Comparison of ENCODE assay signal across 11 cellular contexts in the genomic region with DNA sequence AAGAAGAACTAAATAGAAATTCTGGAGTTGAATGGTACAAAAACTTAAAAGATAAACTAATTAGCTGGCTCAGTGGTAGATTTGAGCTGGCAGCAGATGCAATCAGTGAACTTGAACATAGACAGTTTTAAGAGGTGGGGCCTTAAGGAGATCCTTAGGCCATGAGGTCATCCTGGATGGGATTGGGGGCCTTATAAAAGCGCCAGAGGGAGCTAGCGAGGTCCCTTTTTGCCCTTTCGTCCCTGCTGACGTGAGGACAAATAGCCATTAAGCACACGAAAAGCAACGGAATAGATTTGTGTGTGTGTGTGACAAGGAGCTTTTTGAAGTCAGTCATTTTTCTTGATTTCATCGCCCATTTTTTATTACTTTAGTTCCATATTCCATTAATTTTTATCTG.
A peak's percentile ranks its signal among the peaks of the same experiment; 100 is the strongest.
DNase-seq lines count a peak whose midpoint lies in the region; ATAC-seq and TF ChIP-seq lines count a peak whose summit lies in the region.
"Had no signal": no experiment of that assay in that cellular context is flagged by ENCODE, and none has a peak within 500 bp of the region (broad histone marks: within the 10 kb centered on the region; RNA-seq: fewer than 3 reads in every experiment).

No MANE protein-coding gene starts in this region.

- H3K4me3 Mint-ChIP-seq in neural progenitor cell = no peak overlapping the region
- H3K4me3 Mint-ChIP-seq: T-cell had no signal

- H3K27me3 Mint-ChIP-seq in neural progenitor cell (ENCODE audit: insufficient read depth, low read depth) = peaks cover 3% of the 10 kb centered on the region
- H3K27me3 Mint-ChIP-seq: T-cell had no signal

- H3K9me3 Mint-ChIP-seq in neural progenitor cell = peaks cover 4% of the 10 kb centered on the region
- H3K9me3 Mint-ChIP-seq: T-cell had no signal

- H3K79me2 ChIP-seq in GM23248 (ENCODE audit: insufficient read depth) = no peaks in the 10 kb centered on the region
- no peaks in the 10 kb centered on the region for H3K79me2 ChIP-seq in neural progenitor cell (ENCODE audit: low read depth)

- peak overlapping the region; percentile 47 for H3K4me2 ChIP-seq in GM23248 (ENCODE audit: unreplicated experiment)
- H3K4me2 ChIP-seq in neural progenitor cell = no peak overlapping the region

- no peaks in the 10 kb centered on the region for H3K36me3 Mint-ChIP-seq in neural progenitor cell
- H3K36me3 Mint-ChIP-seq: T-cell had no signal

- H3K9ac ChIP-seq in GM23248 (peak overlapping the region; percentile 38), neural progenitor cell (no peak overlapping the region)

- ATAC-seq in GM19452 (IDR thresholded peaks at IDR 0.05; ENCODE audit: unreplicated experiment) = no peak
- no peak for ATAC-seq in HG02884 (IDR thresholded peaks at IDR 0.05; ENCODE audit: unreplicated experiment)
- ATAC-seq: lower lobe of right lung had no signal

- H2AFZ ChIP-seq in GM23248 = no peak overlapping the region
- H2AFZ ChIP-seq in neural progenitor cell (replicated peaks) = no peak overlapping the region

- H3K27me3 ChIP-seq in GM23248 (replicated peaks; ENCODE audit: insufficient read depth) (no peaks in the 10 kb centered on the region), neural progenitor cell (no peaks in the 10 kb centered on the region)

- no peaks in the 10 kb centered on the region for H3K9me3 ChIP-seq in GM23248 (ENCODE audit: low read depth)
- no peaks in the 10 kb centered on the region for H3K9me3 ChIP-seq in neural progenitor cell (ENCODE audit: low read depth)
- H3K9me3 ChIP-seq: lower lobe of right lung, thoracic aorta had no signal

- DNase-seq in GM23248 = peak; percentile 70
- DNase-seq in NAMALWA (ENCODE audit: low spot score) = peak; percentile 27
- peak; percentile 39 for DNase-seq in fibroblast of gingiva (ENCODE audit: low read depth)
- peak; percentile 70 for DNase-seq in neural progenitor cell (ENCODE audit: low spot score)
- no peak for DNase-seq in GF-D8 (lab: John Stamatoyannopoulos, UW)
- DNase-seq: DMS153, lower lobe of right lung, T-cell had no signal

- H3K4me1 Mint-ChIP-seq in neural progenitor cell = peaks cover 8% of the 10 kb centered on the region

- in situ Hi-C loops in GM23248 (cut with MboI) = no loop called here

- H3K27ac ChIP-seq in GM23248 (peak overlapping the region; percentile 71), neural progenitor cell (no peak overlapping the region)
- H3K27ac ChIP-seq: lower lobe of right lung, thoracic aorta had no signal

- peaks cover 17% of the 10 kb centered on the region for H3K4me1 ChIP-seq in GM23248 (ENCODE audit: insufficient read depth)
- H3K4me1 ChIP-seq in neural progenitor cell = no peaks in the 10 kb centered on the region
- H3K4me1 ChIP-seq: lower lobe of right lung had no signal

- H3K36me3 ChIP-seq in GM23248 (ENCODE audit: low read depth) = no peaks in the 10 kb centered on the region
- H3K36me3 ChIP-seq in neural progenitor cell = no peaks in the 10 kb centered on the region
- H3K36me3 ChIP-seq: lower lobe of right lung, thoracic aorta had no signal

- 56 to 57% methylated on average over 7 of the region's 7 CpGs for WGBS in GM23248 (ENCODE audit: low coverage in 1 of 2, low lambda C conversion rate in 2 of 2, missing lambda C conversion rate in 2 of 2), 2 experiments

- TF ChIP-seq CTCF in neural progenitor cell (IDR thresholded peaks at IDR 0.05) = peak; percentile 55

- no peak overlapping the region for H3K27ac Mint-ChIP-seq in neural progenitor cell

- peaks cover 26% of the 10 kb centered on the region; the same call in 1 of the 2 replicates for H3F3A ChIP-seq in GM23248 (ENCODE audit: insufficient read depth)
- no peaks in the 10 kb centered on the region for H3F3A ChIP-seq in neural progenitor cell (ENCODE audit: low read depth)

- H3K4me3 ChIP-seq in GM23248 (no peak overlapping the region), neural progenitor cell (no peak overlapping the region)
- H3K4me3 ChIP-seq: lower lobe of right lung, thoracic aorta had no signal

- H4K20me1 ChIP-seq in GM23248 (ENCODE audit: insufficient read depth) (no peaks in the 10 kb centered on the region), neural progenitor cell (ENCODE audit: low read depth) (no peaks in the 10 kb centered on the region)

- H3K9me2 ChIP-seq in GM23248 (ENCODE audit: insufficient read depth) = no peaks in the 10 kb centered on the region
